8 cellular contexts compared by ENCODE assay signal in genomic region chr15:74790080-74790916, GRCh38. TPM values are rescaled to one million over a fixed set of nuclear protein-coding genes. Genes with fewer than 3 reads are reported as not detected.
DNase-seq lines count a peak whose midpoint lies in the region; ATAC-seq and TF ChIP-seq lines count a peak whose summit lies in the region.

No MANE protein-coding gene starts in this region.

- DNase-seq in AG09319 (ENCODE audit: extremely low read depth, low read depth) (peak; percentile 19), T-cell (no peak), epidermal melanocyte (ENCODE audit: insufficient read length, low spot score) (peak; percentile 79), RKO (ENCODE audit: low spot score) (no peak), NCI-H345 treated with DMSO at 0.1 percent for 48 hours (lab: John Stamatoyannopoulos, UW; ENCODE audit: unreplicated experiment) (no peak)
- peak; percentile 82 for DNase-seq in natural killer cell treated with Interleukin-12 subunit alpha and Interleukin-12 subunit beta and Interleukin-15 and Interleukin-18, amount 100 ng/mL, for 72 hours (ENCODE audit: low spot score)

- peak overlapping the region; percentile 99 to 100 for H3K27ac Mint-ChIP-seq in T-cell
- H3K27ac Mint-ChIP-seq in natural killer cell treated with Interleukin-12 subunit alpha and Interleukin-12 subunit beta and Interleukin-15 and Interleukin-18, amount 100 ng/mL, for 72 hours: peak overlapping the region; percentile 91 to 97

- CTCF ChIA-PET in T-cell (lab: Charles Lee): interaction anchor here in 1 of 2 donors (1.0 to 8.6 kb wide), 3 partner anchors 9 to 19 kb away, joined by 4 to 158 read pairs (median 9); partner anchors contain the start of gene CSK

- H3K36me3 Mint-ChIP-seq in T-cell: peaks cover 14% of the 10 kb centered on the region
- peaks cover 12% of the 10 kb centered on the region for H3K36me3 Mint-ChIP-seq in natural killer cell treated with Interleukin-12 subunit alpha and Interleukin-12 subunit beta and Interleukin-15 and Interleukin-18, amount 100 ng/mL, for 72 hours

- peak; percentile 20 for ATAC-seq in GM21825 (IDR thresholded peaks at IDR 0.05; ENCODE audit: unreplicated experiment)
- no peak for ATAC-seq in T-cell (replicated peaks in 1 of 4)
- peak in 1 of 2 donors; percentile 26 for ATAC-seq in natural killer cell treated with Interleukin-12 subunit alpha and Interleukin-12 subunit beta and Interleukin-15 and Interleukin-18, amount 100 ng/mL, for 72 hours
- ATAC-seq in HG02588 (IDR thresholded peaks at IDR 0.05; ENCODE audit: unreplicated experiment): no peak

- POLR2A ChIA-PET in T-cell (lab: Charles Lee): interaction anchor here in 1 of 2 donors (0.6 kb wide), 1 partner anchor 17 kb away, joined by 5 read pairs; no protein-coding TSS in a partner anchor

- peaks cover 92 to 95% (median 95%) of the 10 kb centered on the region in 3 donors for H3K4me1 Mint-ChIP-seq in T-cell
- H3K4me1 Mint-ChIP-seq in natural killer cell treated with Interleukin-12 subunit alpha and Interleukin-12 subunit beta and Interleukin-15 and Interleukin-18, amount 100 ng/mL, for 72 hours (ENCODE audit: low read depth in 2 of 2): peaks cover 75 to 79% of the 10 kb centered on the region in 2 donors

- H3K27me3 Mint-ChIP-seq in T-cell: no peaks in the 10 kb centered on the region
- no peaks in the 10 kb centered on the region for H3K27me3 Mint-ChIP-seq in natural killer cell treated with Interleukin-12 subunit alpha and Interleukin-12 subunit beta and Interleukin-15 and Interleukin-18, amount 100 ng/mL, for 72 hours

- no peak for TF ChIP-seq CTCF in AG09319 (IDR thresholded peaks at IDR 0.05; ENCODE audit: low read depth, low read length)

- H3K4me3 Mint-ChIP-seq in T-cell: peak overlapping the region; percentile 84 to 93 (median 93)
- H3K4me3 Mint-ChIP-seq in natural killer cell treated with Interleukin-12 subunit alpha and Interleukin-12 subunit beta and Interleukin-15 and Interleukin-18, amount 100 ng/mL, for 72 hours: peak overlapping the region; percentile 87

- no peaks in the 10 kb centered on the region for H3K9me3 Mint-ChIP-seq in T-cell
- H3K9me3 Mint-ChIP-seq in natural killer cell treated with Interleukin-12 subunit alpha and Interleukin-12 subunit beta and Interleukin-15 and Interleukin-18, amount 100 ng/mL, for 72 hours: no peaks in the 10 kb centered on the region

RNA-seq across cellular contexts. Expression of gene CSK, which starts 8.4 kb away (rescaled TPM):
- total RNA-seq in T-cell: 100 to 1,000 TPM; 198 to 296 (median 271) TPM
- 100 to 1,000 TPM; 323 TPM for total RNA-seq in natural killer cell treated with Interleukin-12 subunit alpha and Interleukin-12 subunit beta and Interleukin-15 and Interleukin-18, amount 100 ng/mL, for 72 hours

RNA-seq across cellular contexts. Expression of gene LMAN1L, which starts 22.3 kb away (rescaled TPM):
- 1 to 10 TPM in 1 of 5 donors, under 1 TPM in 4; 0.42 to 1.6 (median 0.44) TPM for total RNA-seq in T-cell
- total RNA-seq in natural killer cell treated with Interleukin-12 subunit alpha and Interleukin-12 subunit beta and Interleukin-15 and Interleukin-18, amount 100 ng/mL, for 72 hours: 1 to 10 TPM; 3.4 to 4.9 TPM

RNA-seq across cellular contexts. Expression of gene CPLX3, which starts 36.1 kb away (rescaled TPM):
- total RNA-seq in T-cell: under 1 TPM in 3 of 5 donors, not detected in 2; 0.16 to 0.50 (median 0.26) TPM
- total RNA-seq in natural killer cell treated with Interleukin-12 subunit alpha and Interleukin-12 subunit beta and Interleukin-15 and Interleukin-18, amount 100 ng/mL, for 72 hours: 1 to 10 TPM in 1 of 2 donors, under 1 TPM in 1; 0.43 to 1.7 TPM

RNA-seq across cellular contexts. Expression of gene CYP1A2, which starts 41.7 kb away (rescaled TPM):
- not detected for total RNA-seq in T-cell
- total RNA-seq in natural killer cell treated with Interleukin-12 subunit alpha and Interleukin-12 subunit beta and Interleukin-15 and Interleukin-18, amount 100 ng/mL, for 72 hours: not detected

RNA-seq across cellular contexts. Expression of gene ULK3, which starts 52.7 kb away (rescaled TPM):
- 100 to 1,000 TPM in 3 of 5 donors, 10 to 100 TPM in 2; 53.4 to 112 (median 101) TPM for total RNA-seq in T-cell
- 10 to 100 TPM; 39.1 to 74.7 TPM for total RNA-seq in natural killer cell treated with Interleukin-12 subunit alpha and Interleukin-12 subunit beta and Interleukin-15 and Interleukin-18, amount 100 ng/mL, for 72 hours

Comparison
In these comparisons a context has a peak if more than half of its experiments do, and no peak if none do; other contexts are left out.
1. DNase-seq: peak in AG09319 (single experiment), epidermal melanocyte (single experiment) and natural killer cell treated with Interleukin-12 subunit alpha and Interleukin-12 subunit beta and Interleukin-15 and Interleukin-18, amount 100 ng/mL, for 72 hours (single experiment); none in T-cell (0 of 34), RKO (single experiment) and NCI-H345 treated with DMSO at 0.1 percent for 48 hours (single experiment).